Comparison of ENCODE assay signal across 1 cellular context in genomic region chr2:179898873-179899272, GRCh38.
A peak's percentile ranks its signal among the peaks of the same experiment; 100 is the strongest.
TF ChIP-seq lines count a peak whose summit lies in the region.

No MANE protein-coding gene starts in this region.

TF ChIP-seq in HepG2, 621 proteins besides CTCF, POLR2A, EP300 and RAD21 (continued from another document):
- no peak for TF ChIP-seq ETV5 (CRISPR knock-in tag; IDR thresholded peaks at IDR 0.05; ENCODE audit: borderline replicate concordance)
- no peak for TF ChIP-seq KLF16 (CRISPR knock-in tag; IDR thresholded peaks at IDR 0.05)
- no peak for TF ChIP-seq ZBTB25 (CRISPR knock-in tag; IDR thresholded peaks at IDR 0.05)
- TF ChIP-seq TAF15 (IDR thresholded peaks at IDR 0.05; ENCODE audit: low read depth, low read length, poor library complexity, severe bottlenecking): no peak
- no peak for TF ChIP-seq TBX3 (IDR thresholded peaks at IDR 0.05; ENCODE audit: borderline replicate concordance)
- TF ChIP-seq IKZF1 (IDR thresholded peaks at IDR 0.05): no peak
- no peak for TF ChIP-seq DBP (CRISPR knock-in tag; IDR thresholded peaks at IDR 0.05; ENCODE audit: not compliant biosample characterization)
- no peak for TF ChIP-seq NFAT5 (CRISPR knock-in tag; IDR thresholded peaks at IDR 0.05)
- no peak for TF ChIP-seq EED (CRISPR knock-in tag; IDR thresholded peaks at IDR 0.05)
- TF ChIP-seq GABPA (IDR thresholded peaks at IDR 0.05; ENCODE audit: low read depth, low read length): no peak
- no peak for TF ChIP-seq GABPA (CRISPR knock-in tag; IDR thresholded peaks at IDR 0.05; ENCODE audit: low read depth)
- no peak for TF ChIP-seq ZNF646 (CRISPR knock-in tag; IDR thresholded peaks at IDR 0.05)
- TF ChIP-seq NFRKB (IDR thresholded peaks at IDR 0.05): no peak
- no peak for TF ChIP-seq CENPX (CRISPR knock-in tag; IDR thresholded peaks at IDR 0.05)
- no peak for TF ChIP-seq E2F2 (CRISPR knock-in tag; IDR thresholded peaks at IDR 0.05; ENCODE audit: borderline replicate concordance)
- no peak for TF ChIP-seq ZBTB39 (CRISPR knock-in tag; IDR thresholded peaks at IDR 0.05)
- TF ChIP-seq ZNF792 (CRISPR knock-in tag; IDR thresholded peaks at IDR 0.05): no peak
- TF ChIP-seq MTF1 (CRISPR knock-in tag; IDR thresholded peaks at IDR 0.05): no peak
- TF ChIP-seq TOE1 (CRISPR knock-in tag; IDR thresholded peaks at IDR 0.05): no peak
- TF ChIP-seq SMC3 (IDR thresholded peaks at IDR 0.05; ENCODE audit: low read length): peak; percentile 49; the same call in 1 of the 2 replicates
- peak; percentile 100 for TF ChIP-seq ZNF264 (CRISPR knock-in tag; IDR thresholded peaks at IDR 0.05)
- no peak for TF ChIP-seq ELF4 (CRISPR knock-in tag; IDR thresholded peaks at IDR 0.05; ENCODE audit: borderline replicate concordance)
- TF ChIP-seq ETS1 (CRISPR knock-in tag; IDR thresholded peaks at IDR 0.05): no peak
- 0 out of 2 replicates have a peak, but pooled peaks have one; percentile 36 for TF ChIP-seq RXRB (CRISPR knock-in tag; IDR thresholded peaks at IDR 0.05; ENCODE audit: borderline replicate concordance)
- no peak for TF ChIP-seq RFXANK (CRISPR knock-in tag; IDR thresholded peaks at IDR 0.05)
- TF ChIP-seq MIXL1 (CRISPR knock-in tag; IDR thresholded peaks at IDR 0.05): peak; percentile 37; the same call in 1 of the 2 replicates
- TF ChIP-seq ZNF607 (CRISPR knock-in tag; IDR thresholded peaks at IDR 0.05; ENCODE audit: borderline replicate concordance): no peak
- no peak for TF ChIP-seq CENPT (CRISPR knock-in tag; IDR thresholded peaks at IDR 0.05; ENCODE audit: low read depth)
- no peak for TF ChIP-seq HMG20B (CRISPR knock-in tag; conservative IDR thresholded peaks at IDR 0.05)
- 0 out of 2 replicates have a peak, but pooled peaks have one; percentile 16 for TF ChIP-seq ZFX (CRISPR knock-in tag; IDR thresholded peaks at IDR 0.05; ENCODE audit: low read depth)
